26 cellular contexts compared by ENCODE assay signal in the genomic region with DNA sequence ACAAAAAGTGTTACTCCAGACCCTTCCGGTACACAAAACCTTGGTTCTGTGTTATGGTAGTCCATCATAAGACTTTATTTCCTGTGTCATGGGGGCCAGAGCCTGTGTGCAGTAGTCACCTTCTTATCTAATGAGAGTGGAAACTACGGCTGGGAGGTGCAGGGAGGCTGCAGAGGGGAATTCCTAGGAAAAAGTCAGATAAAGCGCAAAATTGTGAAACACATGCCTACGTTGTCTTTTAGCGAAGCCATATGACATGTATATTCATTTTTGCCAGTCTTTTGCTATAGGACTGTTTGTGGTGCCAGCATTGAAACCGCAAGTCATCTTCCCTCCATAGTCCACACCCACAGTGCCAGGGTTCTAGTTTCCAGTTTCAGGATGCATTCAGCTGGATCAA.
DNase-seq lines count a peak whose midpoint lies in the region; ATAC-seq and TF ChIP-seq lines count a peak whose summit lies in the region.
"Had no signal": no experiment of that assay in that cellular context is flagged by ENCODE, and none has a peak within 500 bp of the region (broad histone marks: within the 10 kb centered on the region; RNA-seq: fewer than 3 reads in every experiment).

No MANE protein-coding gene starts in this region.

- H3K27me3 Mint-ChIP-seq in H9 (ENCODE audit: low read depth) (no peaks in the 10 kb centered on the region), brain (peaks cover 11% of the 10 kb centered on the region)
- H3K27me3 Mint-ChIP-seq: activated CD4-positive, alpha-beta T cell treated with anti-CD3 and anti-CD28 coated beads for 36 hours; stimulated activated naive B cell treated with anti-CD40 and anti-IgM and Interleukin-4, amounts not matched to agents 10 μg/mL and 1 μg/mL and 100 μg/mL, for 72 hours had no signal

- H3K18ac ChIP-seq in H9 (ENCODE audit: insufficient read length, low read depth, low read length) (no peak overlapping the region), trophoblast cell (ENCODE audit: low read length) (no peak overlapping the region)

- H3K9me3 Mint-ChIP-seq in H9 (no peaks in the 10 kb centered on the region), brain (no peaks in the 10 kb centered on the region)
- H3K9me3 Mint-ChIP-seq: activated T-cell treated with anti-CD3 and anti-CD28 coated beads, Interleukin-2, amount 50 U/mL, for 4 hours; HFFc6; nephron progenitor cell; stimulated activated naive B cell treated with anti-CD40 and anti-IgM and Interleukin-4, amounts not matched to agents 10 μg/mL and 1 μg/mL and 100 μg/mL, for 72 hours had no signal

- H3K4me2 ChIP-seq in H9 (ENCODE audit: insufficient read depth, insufficient read length, low read length) (no peak overlapping the region), trophoblast cell (ENCODE audit: low read length) (no peak overlapping the region)

- no peak overlapping the region for H4K12ac ChIP-seq in trophoblast cell (ENCODE audit: low read depth, low read length)

- no peak overlapping the region for H3K23ac ChIP-seq in H9 (ENCODE audit: insufficient read length, low read depth, low read length)
- no peak overlapping the region for H3K23ac ChIP-seq in trophoblast cell (ENCODE audit: low read length)

- H2AK5ac ChIP-seq in H9 (ENCODE audit: insufficient read length, low read length): no peak overlapping the region
- no peak overlapping the region for H2AK5ac ChIP-seq in trophoblast cell (ENCODE audit: low read length)

- intact Hi-C loops in mucosa of descending colon (cut with DNase I, micrococcal nuclease): no loop called here

- H3K4ac ChIP-seq in H9 (ENCODE audit: low read depth, low read length) (no peak overlapping the region), trophoblast cell (ENCODE audit: low read depth, low read length) (no peak overlapping the region)

- H4K91ac ChIP-seq in H9 (ENCODE audit: insufficient read length, low read depth, low read length) (no peak overlapping the region), trophoblast cell (ENCODE audit: low read depth, low read length) (no peak overlapping the region)

- H3K36me3 ChIP-seq in trophoblast cell (ENCODE audit: control insufficient read depth in 1 of 2, insufficient read depth in 2 of 2, low read length in 2 of 2) (no peaks in the 10 kb centered on the region), mucosa of descending colon (ENCODE audit: low read depth) (no peaks in the 10 kb centered on the region)
- H3K36me3 ChIP-seq: adrenal gland, brain microvascular endothelial cell, ovary, suprapubic skin had no signal

- no peak overlapping the region for H2BK120ac ChIP-seq in H9 (ENCODE audit: low read depth, low read length, poor library complexity, severe bottlenecking)
- H2BK120ac ChIP-seq in trophoblast cell (ENCODE audit: insufficient read depth, low read length, poor library complexity): no peak overlapping the region

- ATAC-seq in mucosa of descending colon (no peak), HG03095 (IDR thresholded peaks at IDR 0.05; ENCODE audit: unreplicated experiment) (no peak)
- ATAC-seq: activated CD4-positive, alpha-beta T cell treated with anti-CD3 and anti-CD28 coated beads for 36 hours; activated T-cell treated with anti-CD3 and anti-CD28 coated beads, Interleukin-2, amount 50 U/mL, for 4 hours; stimulated activated naive B cell treated with anti-CD40 and anti-IgM and Interleukin-4, amounts not matched to agents 10 μg/mL and 1 μg/mL and 100 μg/mL, for 72 hours had no signal

- no peak overlapping the region for H2BK5ac ChIP-seq in H9 (ENCODE audit: insufficient read length, low read length)
- no peak overlapping the region for H2BK5ac ChIP-seq in trophoblast cell (ENCODE audit: low read depth, low read length, poor library complexity)

- DNase-seq in CD1c-positive myeloid dendritic cell (ENCODE audit: extremely low spot score) (peak; percentile 58), H9 (no peak), trophoblast cell (peak; percentile 20 to 41), mucosa of descending colon (no peak), RPMI8226 (no peak)
- DNase-seq in activated CD4-positive, alpha-beta T cell treated with anti-CD3 and anti-CD28 coated beads for 48 hours: no peak
- DNase-seq: activated CD4-positive, alpha-beta T cell treated with anti-CD3 and anti-CD28 coated beads for 36 hours; activated naive CD4-positive, alpha-beta T cell; activated T-cell treated with anti-CD3 and anti-CD28 coated beads, Interleukin-2, amount 50 U/mL, for 4 hours; adrenal gland; brain microvascular endothelial cell; GM23248; head of caudate nucleus; HFFc6; IMR-90; NCI-H2029; NCI-H2227 treated with DMSO at 0.1 percent for 48 hours; NCI-H69; nephron progenitor cell; ovary; stimulated activated CD4-positive, alpha-beta T cell treated with anti-CD3 and anti-CD28 coated beads, Interleukin-4, amount 100 ng/mL, for 24 hours; stimulated activated naive B cell treated with anti-CD40 and anti-IgM and Interleukin-4, amounts not matched to agents 10 μg/mL and 1 μg/mL and 100 μg/mL, for 72 hours had no signal

- no peak overlapping the region for H4K8ac ChIP-seq in H9 (replicated peaks; ENCODE audit: insufficient read length, low read depth, low read length)
- H4K8ac ChIP-seq in trophoblast cell (ENCODE audit: low read depth, low read length): no peak overlapping the region

- H3K23me2 ChIP-seq in H9 (ENCODE audit: insufficient read length, low read depth, low read length, poor library complexity, severe bottlenecking): no peaks in the 10 kb centered on the region

- no peak overlapping the region for H2BK15ac ChIP-seq in H9 (ENCODE audit: low read depth, low read length)

- H2AFZ ChIP-seq in H9 (ENCODE audit: low read length) (no peak overlapping the region), trophoblast cell (ENCODE audit: insufficient read depth, low read length, poor library complexity) (no peak overlapping the region)
- H2AFZ ChIP-seq: GM23248 had no signal

- no peak overlapping the region for H3K56ac ChIP-seq in H9 (ENCODE audit: insufficient read length, low read depth, low read length)

- no peak overlapping the region for H2BK12ac ChIP-seq in H9 (ENCODE audit: insufficient read length, low read depth, low read length)
- no peak overlapping the region for H2BK12ac ChIP-seq in trophoblast cell (ENCODE audit: low read length)

- H4K20me1 ChIP-seq in H9 (ENCODE audit: control insufficient read depth, insufficient read depth, insufficient read length): no peaks in the 10 kb centered on the region

- H2BK20ac ChIP-seq in H9 (ENCODE audit: low read depth, low read length, poor library complexity, severe bottlenecking): no peak overlapping the region

- 0 out of 2 replicates have a peak, but pooled peaks cover 6% of the 10 kb centered on the region for H3K4me1 ChIP-seq in H9 (ENCODE audit: insufficient read depth, low read length)
- peaks cover 8 to 14% of the 10 kb centered on the region in 2 experiments for H3K4me1 ChIP-seq in trophoblast cell (ENCODE audit: control insufficient read depth in 1 of 2, insufficient read depth in 2 of 2, low read length in 2 of 2)
- peaks cover 5% of the 10 kb centered on the region for H3K4me1 ChIP-seq in mucosa of descending colon (ENCODE audit: low read depth)

- H3K4me1 Mint-ChIP-seq in H9 (peaks cover 11 to 15% of the 10 kb centered on the region in 2 experiments), brain (peaks cover 26% of the 10 kb centered on the region)
- H3K4me1 Mint-ChIP-seq: activated CD4-positive, alpha-beta T cell treated with anti-CD3 and anti-CD28 coated beads for 36 hours had no signal

- no peak overlapping the region for H4K5ac ChIP-seq in H9 (ENCODE audit: insufficient read length, low read depth, low read length)

- no peaks in the 10 kb centered on the region for H3K9me3 ChIP-seq in H9 (ENCODE audit: control insufficient read depth, low read depth, low read length)
- H3K9me3 ChIP-seq in trophoblast cell (ENCODE audit: insufficient read depth, low read depth, low read length): no peaks in the 10 kb centered on the region
- H3K9me3 ChIP-seq in mucosa of descending colon: no peaks in the 10 kb centered on the region
- H3K9me3 ChIP-seq: adrenal gland, ovary, suprapubic skin had no signal

- H3K27me3 ChIP-seq in H9 (ENCODE audit: insufficient read depth, low read length) (no peaks in the 10 kb centered on the region), trophoblast cell (ENCODE audit: insufficient read depth, low read length) (no peaks in the 10 kb centered on the region)
- H3K27me3 ChIP-seq: adrenal gland, brain microvascular endothelial cell, ovary, suprapubic skin had no signal

- H3K27ac ChIP-seq in H9 (ENCODE audit: insufficient read length, low read depth, low read length) (no peak overlapping the region), trophoblast cell (ENCODE audit: low read depth, low read length) (no peak overlapping the region)
- H3K27ac ChIP-seq: adrenal gland, brain microvascular endothelial cell, C4-2B, GM23248, ovary, suprapubic skin had no signal

- TF ChIP-seq CTCF in H9 (conservative IDR thresholded peaks at IDR 0.05): no peak
- no peak for TF ChIP-seq CTCF in brain (conservative IDR thresholded peaks at IDR 0.05)
- TF ChIP-seq CTCF in mucosa of descending colon (IDR thresholded peaks at IDR 0.05): no peak

- H3K14ac ChIP-seq in H9 (ENCODE audit: insufficient read depth, low read length): no peak overlapping the region
- H3K14ac ChIP-seq in trophoblast cell (ENCODE audit: low read length): no peak overlapping the region

- H3T11ph ChIP-seq in H9 (ENCODE audit: low read length): no peak overlapping the region

- no peaks in the 10 kb centered on the region for H3K79me2 ChIP-seq in H9 (ENCODE audit: insufficient read depth, low read length)
- no peaks in the 10 kb centered on the region for H3K79me2 ChIP-seq in trophoblast cell (ENCODE audit: control insufficient read depth, insufficient read depth, low read length, poor library complexity)

- no CpG with 5 or more reads among the region's 6 CpGs for WGBS in H9 (ENCODE audit: extremely low coverage, insufficient read length, low lambda C conversion rate)
- no CpG with 5 or more reads among the region's 6 CpGs for WGBS in trophoblast cell (ENCODE audit: extremely low coverage, insufficient coverage, insufficient read length)

- H3K4me3 ChIP-seq in trophoblast cell (ENCODE audit: low read depth, low read length) (no peak overlapping the region), mucosa of descending colon (no peak overlapping the region)
- H3K4me3 ChIP-seq: adrenal gland, GM23248, ovary, suprapubic skin had no signal

- H3K27ac Mint-ChIP-seq in H9: peak overlapping the region in 2 of 3 experiments; percentile 3 to 74; a peak in 2 of 7 replicates
- peak overlapping the region in 3 of 5 experiments; percentile 8 to 46 (median 45) for H3K27ac Mint-ChIP-seq in brain
- H3K27ac Mint-ChIP-seq: activated CD4-positive, alpha-beta T cell treated with anti-CD3 and anti-CD28 coated beads for 36 hours; HFFc6; nephron progenitor cell; stimulated activated naive B cell treated with anti-CD40 and anti-IgM and Interleukin-4, amounts not matched to agents 10 μg/mL and 1 μg/mL and 100 μg/mL, for 72 hours had no signal

- H3K9ac ChIP-seq in H9 (ENCODE audit: extremely low read depth, insufficient read length, low read length) (no peak overlapping the region), trophoblast cell (ENCODE audit: low read length) (no peak overlapping the region)
- H3K9ac ChIP-seq: GM23248 had no signal

- H3K79me1 ChIP-seq in H9 (ENCODE audit: insufficient read depth, low read depth, low read length, poor library complexity, severe bottlenecking) (no peaks in the 10 kb centered on the region), trophoblast cell (ENCODE audit: low read length) (peaks cover 5% of the 10 kb centered on the region)

- H3K36me3 Mint-ChIP-seq in H9 (ENCODE audit: insufficient read depth in 1 of 3, low read depth in 3 of 3) (no peaks in the 10 kb centered on the region), brain (no peaks in the 10 kb centered on the region)

- H3K4me3 Mint-ChIP-seq in H9 (no peak overlapping the region), brain (no peak overlapping the region)
- H3K4me3 Mint-ChIP-seq: activated CD4-positive, alpha-beta T cell treated with anti-CD3 and anti-CD28 coated beads for 36 hours; activated T-cell treated with anti-CD3 and anti-CD28 coated beads, Interleukin-2, amount 50 U/mL, for 4 hours; HFFc6; nephron progenitor cell; stimulated activated naive B cell treated with anti-CD40 and anti-IgM and Interleukin-4, amounts not matched to agents 10 μg/mL and 1 μg/mL and 100 μg/mL, for 72 hours had no signal

Comparison
In these comparisons a context has a peak if more than half of its experiments do, and no peak if none do; other contexts are left out.
1. DNase-seq: peak in CD1c-positive myeloid dendritic cell (single experiment) and trophoblast cell (2 of 2); none in H9 (single experiment), mucosa of descending colon (0 of 3), RPMI8226 (single experiment) and activated CD4-positive, alpha-beta T cell treated with anti-CD3 and anti-CD28 coated beads for 48 hours (single experiment).